Comparison of ENCODE assay signal across 8 cellular contexts in the genomic region with DNA sequence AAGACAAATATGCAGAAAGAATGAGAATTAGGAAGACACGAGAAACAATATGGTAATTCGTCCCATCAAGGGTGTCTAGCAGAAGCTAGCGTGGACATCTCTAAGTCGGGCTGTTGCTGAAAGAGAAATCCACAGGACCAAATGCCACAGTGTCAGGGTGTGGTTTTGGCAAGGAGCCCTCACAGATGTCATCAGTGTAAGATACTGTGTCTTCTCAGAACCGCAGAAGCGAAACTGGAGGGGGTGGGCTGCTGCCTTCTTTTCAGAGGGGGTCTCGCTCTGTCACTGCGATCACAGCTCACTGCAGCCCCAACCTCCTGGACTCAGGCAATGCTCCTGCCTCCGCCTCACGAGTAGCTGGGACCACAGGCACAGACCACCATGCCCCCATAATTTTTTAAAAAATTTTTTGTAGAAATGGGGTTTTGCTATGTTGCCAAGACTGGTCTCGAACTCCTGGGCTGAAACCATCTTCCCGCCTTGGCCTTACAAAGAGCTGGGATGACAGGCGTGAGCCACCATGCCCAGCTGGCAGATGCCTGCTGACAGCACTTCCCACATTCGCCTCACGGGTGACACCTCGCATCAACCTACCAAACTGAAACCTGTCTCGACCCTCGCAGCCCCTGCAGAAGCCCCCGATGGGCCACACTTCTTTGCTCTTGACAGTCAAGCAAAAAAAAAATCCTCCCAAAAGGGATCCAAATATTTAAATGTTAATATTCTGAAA. TPM values are rescaled to one million over a fixed set of nuclear protein-coding genes. Genes with fewer than 3 reads are reported as not detected.
A peak's percentile ranks its signal among the peaks of the same experiment; 100 is the strongest.
DNase-seq lines count a peak whose midpoint lies in the region; ATAC-seq and TF ChIP-seq lines count a peak whose summit lies in the region.

No MANE protein-coding gene starts in this region.

- DNase-seq in GM03348 (ENCODE audit: low spot score) (peak; percentile 55), WTC11 (ENCODE audit: low spot score) (no peak), heart left ventricle (peak in 1 of 5 donors; percentile 25), GDM1 (lab: John Stamatoyannopoulos, UW) (no peak), GM19240 (ENCODE audit: insufficient read length, low spot score) (no peak)
- DNase-seq in activated CD4-positive, alpha-beta memory T cell treated with anti-CD3 and anti-CD28 coated beads for 36 hours = no peak

- H3K27me3 Mint-ChIP-seq in WTC11 (ENCODE audit: low read depth) = no peaks in the 10 kb centered on the region
- no peaks in the 10 kb centered on the region for H3K27me3 Mint-ChIP-seq in activated CD4-positive, alpha-beta memory T cell treated with anti-CD3 and anti-CD28 coated beads for 36 hours

- H3K9me3 ChIP-seq in heart left ventricle = no peaks in the 10 kb centered on the region
- no peaks in the 10 kb centered on the region for H3K9me3 ChIP-seq in skeletal muscle satellite cell (replicated peaks; ENCODE audit: low read length)

- H3K27ac ChIP-seq in heart left ventricle = peak overlapping the region in 9 of 12 donors; percentile 14 to 72 (median 56)

- H3K4me1 ChIP-seq in heart left ventricle (peaks cover 0 to 22% (median 15%) of the 10 kb centered on the region in 12 donors), skeletal muscle satellite cell (ENCODE audit: control insufficient read depth, insufficient read depth, low read length) (peaks cover 12% of the 10 kb centered on the region)

- peaks cover 29% of the 10 kb centered on the region for H3K36me3 Mint-ChIP-seq in WTC11
- peaks cover 26% of the 10 kb centered on the region for H3K36me3 Mint-ChIP-seq in activated CD4-positive, alpha-beta memory T cell treated with anti-CD3 and anti-CD28 coated beads for 36 hours

- peak overlapping the region; percentile 64 for H3K9ac ChIP-seq in skeletal muscle satellite cell (ENCODE audit: low read depth, low read length)

- no peak for ATAC-seq in WTC11
- ATAC-seq in heart left ventricle = peak in 2 of 4 donors; percentile 10 to 12
- ATAC-seq in HG03159 (IDR thresholded peaks at IDR 0.05; ENCODE audit: unreplicated experiment) = no peak

- H3K4me3 ChIP-seq in heart left ventricle = peak overlapping the region in 10 of 12 donors; percentile 27 to 56 (median 43)
- H3K4me3 ChIP-seq in skeletal muscle satellite cell (ENCODE audit: low read length) = peak overlapping the region; percentile 67

- peak overlapping the region; percentile 86 for H3K27ac Mint-ChIP-seq in WTC11
- H3K27ac Mint-ChIP-seq in activated CD4-positive, alpha-beta memory T cell treated with anti-CD3 and anti-CD28 coated beads for 36 hours = no peak overlapping the region

- TF ChIP-seq POLR2A in heart left ventricle (IDR thresholded peaks at IDR 0.05) = no peak

- H3K27me3 ChIP-seq in heart left ventricle (no peaks in the 10 kb centered on the region), skeletal muscle satellite cell (ENCODE audit: control insufficient read depth, insufficient read depth, low read length) (no peaks in the 10 kb centered on the region)

- H3K4me1 Mint-ChIP-seq in WTC11 = peaks cover 9% of the 10 kb centered on the region
- peaks cover 7% of the 10 kb centered on the region for H3K4me1 Mint-ChIP-seq in activated CD4-positive, alpha-beta memory T cell treated with anti-CD3 and anti-CD28 coated beads for 36 hours (ENCODE audit: low read depth)

- H3K36me3 ChIP-seq in heart left ventricle (peaks cover 0 to 32% (median 20%) of the 10 kb centered on the region in 9 donors), skeletal muscle satellite cell (ENCODE audit: insufficient read depth, low read length) (peaks cover 20% of the 10 kb centered on the region)

- intact Hi-C loops in heart left ventricle (cut with DNase I) = loop anchor here in 9 of 10 donors (1.0 to 5.0 kb wide), 4 partner anchors 181 to 190 kb away; a partner anchor contains a TSS
- intact Hi-C loops in activated CD4-positive, alpha-beta memory T cell treated with anti-CD3 and anti-CD28 coated beads for 36 hours (cut with micrococcal nuclease) = loop anchor here (1.0 kb wide), 1 partner anchor 189 kb away; a partner anchor contains a TSS

- peak overlapping the region; percentile 88 for H3K4me2 ChIP-seq in skeletal muscle satellite cell (ENCODE audit: low read length)

- CTCF ChIA-PET in WTC11 (lab: Charles Lee) = interaction anchor here (0.8 to 2.0 kb wide), 17 partner anchors 8 to 562 kb away, joined by 3 to 10 read pairs (median 5); a partner anchor contains a TSS
- CTCF ChIA-PET in activated CD4-positive, alpha-beta memory T cell treated with anti-CD3 and anti-CD28 coated beads for 36 hours (lab: Charles Lee) = interaction anchor here (0.6 to 1.4 kb wide), 8 partner anchors 10 to 711 kb away, joined by 3 to 4 read pairs (median 3); no protein-coding TSS in a partner anchor

- WGBS in heart left ventricle, 4 donors = 83 to 86% (median 84%) methylated on average over 19 of the region's 19 CpGs

- TF ChIP-seq CTCF in WTC11 (IDR thresholded peaks at IDR 0.05) = no peak
- TF ChIP-seq CTCF in heart left ventricle (IDR thresholded peaks at IDR 0.05) = no peak

- no peaks in the 10 kb centered on the region for H3K9me3 Mint-ChIP-seq in WTC11
- no peaks in the 10 kb centered on the region for H3K9me3 Mint-ChIP-seq in activated CD4-positive, alpha-beta memory T cell treated with anti-CD3 and anti-CD28 coated beads for 36 hours

- POLR2A ChIA-PET in WTC11 (lab: Charles Lee) = no interaction called here
- POLR2A ChIA-PET in activated CD4-positive, alpha-beta memory T cell treated with anti-CD3 and anti-CD28 coated beads for 36 hours (lab: Charles Lee) = interaction anchor here (1.6 kb wide), 1 partner anchor 26 kb away, joined by 4 read pairs; a partner anchor contains a TSS

- H3K4me3 Mint-ChIP-seq in WTC11 = no peak overlapping the region
- H3K4me3 Mint-ChIP-seq in activated CD4-positive, alpha-beta memory T cell treated with anti-CD3 and anti-CD28 coated beads for 36 hours = no peak overlapping the region

TF ChIP-seq in WTC11, 78 proteins besides CTCF, POLR2A, EP300 and RAD21 (continues in another document):
- TF ChIP-seq KAT7 (CRISPR knock-in tag; IDR thresholded peaks at IDR 0.05; ENCODE audit: borderline replicate concordance) (no peak), ZNF396 (CRISPR knock-in tag; IDR thresholded peaks at IDR 0.05; ENCODE audit: borderline replicate concordance) (no peak), TCF7 (CRISPR knock-in tag; IDR thresholded peaks at IDR 0.05; ENCODE audit: low read depth) (no peak), ELF4 (CRISPR knock-in tag; IDR thresholded peaks at IDR 0.05; ENCODE audit: low read depth) (no peak), JUN (CRISPR knock-in tag; IDR thresholded peaks at IDR 0.05) (no peak), SP1 (CRISPR knock-in tag; conservative IDR thresholded peaks at IDR 0.05) (no peak), TEAD4 (CRISPR knock-in tag; IDR thresholded peaks at IDR 0.05) (no peak)
- TF ChIP-seq, protein P1, sequence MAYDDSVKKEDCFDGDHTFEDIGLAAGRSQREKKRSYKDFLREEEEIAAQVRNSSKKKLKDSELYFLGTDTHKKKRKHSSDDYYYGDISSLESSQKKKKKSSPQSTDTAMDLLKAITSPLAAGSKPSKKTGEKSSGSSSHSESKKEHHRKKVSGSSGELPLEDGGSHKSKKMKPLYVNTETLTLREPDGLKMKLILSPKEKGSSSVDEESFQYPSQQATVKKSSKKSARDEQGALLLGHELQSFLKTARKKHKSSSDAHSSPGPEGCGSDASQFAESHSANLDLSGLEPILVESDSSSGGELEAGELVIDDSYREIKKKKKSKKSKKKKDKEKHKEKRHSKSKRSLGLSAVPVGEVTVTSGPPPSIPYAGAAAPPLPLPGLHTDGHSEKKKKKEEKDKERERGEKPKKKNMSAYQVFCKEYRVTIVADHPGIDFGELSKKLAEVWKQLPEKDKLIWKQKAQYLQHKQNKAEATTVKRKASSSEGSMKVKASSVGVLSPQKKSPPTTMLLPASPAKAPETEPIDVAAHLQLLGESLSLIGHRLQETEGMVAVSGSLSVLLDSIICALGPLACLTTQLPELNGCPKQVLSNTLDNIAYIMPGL (CRISPR knock-in tag; IDR thresholded peaks at IDR 0.05) = no peak
- TF ChIP-seq, protein P2, sequence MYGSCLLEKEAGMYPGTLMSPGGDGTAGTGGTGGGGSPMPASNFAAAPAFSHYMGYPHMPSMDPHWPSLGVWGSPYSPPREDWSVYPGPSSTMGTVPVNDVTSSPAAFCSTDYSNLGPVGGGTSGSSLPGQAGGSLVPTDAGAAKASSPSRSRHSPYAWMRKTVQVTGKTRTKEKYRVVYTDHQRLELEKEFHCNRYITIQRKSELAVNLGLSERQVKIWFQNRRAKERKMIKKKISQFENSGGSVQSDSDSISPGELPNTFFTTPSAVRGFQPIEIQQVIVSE (CRISPR knock-in tag; IDR thresholded peaks at IDR 0.05; ENCODE audit: borderline replicate concordance) = no peak
- TF ChIP-seq, protein P3, sequence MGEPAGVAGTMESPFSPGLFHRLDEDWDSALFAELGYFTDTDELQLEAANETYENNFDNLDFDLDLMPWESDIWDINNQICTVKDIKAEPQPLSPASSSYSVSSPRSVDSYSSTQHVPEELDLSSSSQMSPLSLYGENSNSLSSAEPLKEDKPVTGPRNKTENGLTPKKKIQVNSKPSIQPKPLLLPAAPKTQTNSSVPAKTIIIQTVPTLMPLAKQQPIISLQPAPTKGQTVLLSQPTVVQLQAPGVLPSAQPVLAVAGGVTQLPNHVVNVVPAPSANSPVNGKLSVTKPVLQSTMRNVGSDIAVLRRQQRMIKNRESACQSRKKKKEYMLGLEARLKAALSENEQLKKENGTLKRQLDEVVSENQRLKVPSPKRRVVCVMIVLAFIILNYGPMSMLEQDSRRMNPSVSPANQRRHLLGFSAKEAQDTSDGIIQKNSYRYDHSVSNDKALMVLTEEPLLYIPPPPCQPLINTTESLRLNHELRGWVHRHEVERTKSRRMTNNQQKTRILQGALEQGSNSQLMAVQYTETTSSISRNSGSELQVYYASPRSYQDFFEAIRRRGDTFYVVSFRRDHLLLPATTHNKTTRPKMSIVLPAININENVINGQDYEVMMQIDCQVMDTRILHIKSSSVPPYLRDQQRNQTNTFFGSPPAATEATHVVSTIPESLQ (CRISPR knock-in tag; IDR thresholded peaks at IDR 0.05) = no peak

RNA-seq across cellular contexts. Expression of a gene that starts 26.2 kb away (rescaled TPM):
- 275 to 290 TPM (median 285 TPM) in 3 replicates for total RNA-seq in WTC11 (2021)
- total RNA-seq in heart left ventricle = 100 to 1,000 TPM in 7 of 9 donors, 10 to 100 TPM in 2; 93.9 to 142 (median 121) TPM
- polyA plus RNA-seq in heart left ventricle = 100 to 1,000 TPM in 1 of 2 donors, 10 to 100 TPM in 1; 65.4 to 100 TPM
- 141 and 144 TPM in 2 replicates for total RNA-seq in skeletal muscle satellite cell (2012; rRNA removed)
- total RNA-seq in activated CD4-positive, alpha-beta memory T cell treated with anti-CD3 and anti-CD28 coated beads for 36 hours = 100 to 1,000 TPM; 277 to 282 TPM

RNA-seq across cellular contexts. Expression of a gene that starts 36.7 kb away (rescaled TPM):
- total RNA-seq in WTC11 (2021) (13.5 to 15.7 TPM (median 13.9 TPM) in 3 replicates), heart left ventricle (1 to 10 TPM; 3.2 to 8.9 (median 5.6) TPM)
- polyA plus RNA-seq in heart left ventricle = 10 to 100 TPM in 1 of 2 donors, 1 to 10 TPM in 1; 6.0 to 10.2 TPM
- total RNA-seq in skeletal muscle satellite cell (2012; rRNA removed) = 7.4 and 8.9 TPM in 2 replicates
- total RNA-seq in activated CD4-positive, alpha-beta memory T cell treated with anti-CD3 and anti-CD28 coated beads for 36 hours = 10 to 100 TPM; 11.4 to 14.3 TPM
